In the genomic region with DNA sequence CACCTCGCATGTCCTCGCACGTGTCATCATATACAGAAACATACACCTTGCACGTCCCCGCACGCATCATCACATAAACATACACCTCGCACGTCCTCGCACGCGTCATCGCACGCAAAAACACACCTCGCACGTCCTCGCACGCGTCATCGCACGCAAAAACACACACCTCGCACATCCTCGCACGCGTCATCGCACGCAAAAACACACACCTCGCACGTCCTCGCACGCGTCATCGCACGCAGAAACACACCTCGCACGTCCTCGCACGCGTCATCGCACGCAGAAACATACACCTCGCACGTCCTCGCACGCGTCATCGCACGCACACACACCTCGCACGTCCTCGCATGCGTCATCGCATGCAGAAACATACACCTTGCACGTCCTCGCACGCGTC, we compare ENCODE assay signal across 19 cellular contexts. TPM values are rescaled to one million over a fixed set of nuclear protein-coding genes. Genes with fewer than 3 reads are reported as not detected.
DNase-seq lines count a peak whose midpoint lies in the region; ATAC-seq, FAIRE-seq and TF ChIP-seq lines count a peak whose summit lies in the region.
"Had no signal": no experiment of that assay in that cellular context is flagged by ENCODE, and none has a peak within 500 bp of the region (broad histone marks: within the 10 kb centered on the region; RNA-seq: fewer than 3 reads in every experiment).

No MANE protein-coding gene starts in this region.

- H3K36me3 Mint-ChIP-seq in H9 (ENCODE audit: insufficient read depth in 1 of 3, low read depth in 3 of 3), result peaks cover 42 to 48% (median 48%) of the 10 kb centered on the region in 3 experiments

- no peak overlapping the region for H3K9ac ChIP-seq in H9 (ENCODE audit: extremely low read depth, insufficient read length, low read length)
- H3K9ac ChIP-seq in kidney (ENCODE audit: low read length in 2 of 2), result no peak overlapping the region

- H2BK120ac ChIP-seq in H9 (ENCODE audit: low read depth, low read length, poor library complexity, severe bottlenecking), result no peak overlapping the region

- H4K91ac ChIP-seq in H9 (ENCODE audit: insufficient read length, low read depth, low read length), result no peak overlapping the region

- peak overlapping the region in 1 of 3 experiments; percentile 13; a peak in 1 of 7 replicates for H3K27ac Mint-ChIP-seq in H9
- H3K27ac Mint-ChIP-seq: GM23338 had no signal

- H3K79me1 ChIP-seq in H9 (ENCODE audit: insufficient read depth, low read depth, low read length, poor library complexity, severe bottlenecking), result no peaks in the 10 kb centered on the region

- no peak overlapping the region for H2BK5ac ChIP-seq in H9 (ENCODE audit: insufficient read length, low read length)

- peak; percentile 62 for FAIRE-seq in bronchial epithelial cell (lab: Jason Lieb, UNC)
- no peak for FAIRE-seq in kidney (lab: Jason Lieb, UNC)
- peak; percentile 61 for FAIRE-seq in urothelium cell line (lab: Jason Lieb, UNC)
- FAIRE-seq: A549, GM19239 had no signal

- ATAC-seq in Right ventricle myocardium superior (ENCODE audit: poor library complexity), result no peak
- ATAC-seq: A549, GM23338 had no signal

- H3K23me2 ChIP-seq in H9 (ENCODE audit: insufficient read length, low read depth, low read length, poor library complexity, severe bottlenecking), result no peaks in the 10 kb centered on the region

- no peaks in the 10 kb centered on the region for H3K79me2 ChIP-seq in H9 (ENCODE audit: insufficient read depth, low read length)

- H3K4me3 ChIP-seq in bronchial epithelial cell (ENCODE audit: low read depth, low read length) (no peak overlapping the region), kidney (ENCODE audit: low read length in 2 of 2) (no peak overlapping the region)
- H3K4me3 ChIP-seq: A549, GM23338, HAP-1 had no signal

- no peak overlapping the region for H2AK5ac ChIP-seq in H9 (ENCODE audit: insufficient read length, low read length)

- H3K36me3 ChIP-seq in bronchial epithelial cell (ENCODE audit: control insufficient read depth, insufficient read depth, low read length) (no peaks in the 10 kb centered on the region), kidney (ENCODE audit: control insufficient read depth in 1 of 2, insufficient read depth in 2 of 2, low read length in 2 of 2) (no peaks in the 10 kb centered on the region)
- H3K36me3 ChIP-seq: HAP-1 had no signal

- no peak overlapping the region for H2AFZ ChIP-seq in H9 (ENCODE audit: low read length)
- H2AFZ ChIP-seq: GM23338 had no signal

- peaks cover 0 to 9% of the 10 kb centered on the region in 2 experiments; a peak in 2 of 5 replicates for H3K9me3 Mint-ChIP-seq in H9
- H3K9me3 Mint-ChIP-seq: CD4-positive, alpha-beta memory T cell; GM23338 had no signal

- H3K23ac ChIP-seq in H9 (ENCODE audit: insufficient read length, low read depth, low read length), result no peak overlapping the region

- no peaks in the 10 kb centered on the region; the same call in 1 of the 2 replicates for H3K27me3 Mint-ChIP-seq in H9 (ENCODE audit: low read depth)

- H3K14ac ChIP-seq in H9 (ENCODE audit: insufficient read depth, low read length), result no peak overlapping the region

- no peak overlapping the region for H2BK12ac ChIP-seq in H9 (ENCODE audit: insufficient read length, low read depth, low read length)

- no peak overlapping the region for H3T11ph ChIP-seq in H9 (ENCODE audit: low read length)

- H3K27ac ChIP-seq in H9 (ENCODE audit: insufficient read length, low read depth, low read length) (no peak overlapping the region), kidney (ENCODE audit: low read depth in 2 of 2, low read length in 2 of 2) (no peak overlapping the region)
- H3K27ac ChIP-seq: A549, C4-2B had no signal

- H2BK20ac ChIP-seq in H9 (ENCODE audit: low read depth, low read length, poor library complexity, severe bottlenecking), result no peak overlapping the region

- DNase-seq in H9 (no peak), bronchial epithelial cell (ENCODE audit: low read depth) (no peak), kidney (peak; percentile 35), urothelium cell line (ENCODE audit: low spot score) (no peak), T-helper 2 cell (no peak), Right ventricle myocardium superior (no peak), NCI-H82 (lab: John Stamatoyannopoulos, UW) (no peak)
- no peak for DNase-seq in activated CD4-positive, alpha-beta T cell treated with anti-CD3 and anti-CD28 coated beads for 48 hours
- DNase-seq: AML-193; CD4-positive, alpha-beta memory T cell; DMS153; DMS79; GDM1; KG1 had no signal

- H3K4ac ChIP-seq in H9 (ENCODE audit: low read depth, low read length), result no peak overlapping the region

- H3K18ac ChIP-seq in H9 (ENCODE audit: insufficient read length, low read depth, low read length), result no peak overlapping the region

- peaks cover 5% of the 10 kb centered on the region for H4K20me1 ChIP-seq in H9 (ENCODE audit: control insufficient read depth, insufficient read depth, insufficient read length)

- no peak overlapping the region for H2BK15ac ChIP-seq in H9 (ENCODE audit: low read depth, low read length)

- H4K8ac ChIP-seq in H9 (replicated peaks; ENCODE audit: insufficient read length, low read depth, low read length), result peak overlapping the region; percentile 32

- H3K4me1 ChIP-seq in H9 (ENCODE audit: insufficient read depth, low read length) (no peaks in the 10 kb centered on the region), kidney (ENCODE audit: control insufficient read depth in 1 of 2, insufficient read depth in 1 of 2, low read depth in 1 of 2, low read length in 2 of 2) (no peaks in the 10 kb centered on the region)
- H3K4me1 ChIP-seq: A549, HAP-1 had no signal

- intact Hi-C loops in kidney (cut with DNase I) (no loop called here), Right ventricle myocardium superior (cut with DNase I) (no loop called here)

- TF ChIP-seq CTCF in H9 (conservative IDR thresholded peaks at IDR 0.05), result no peak
- no peak for TF ChIP-seq CTCF in bronchial epithelial cell (IDR thresholded peaks at IDR 0.05; ENCODE audit: insufficient read depth, low read length, severe bottlenecking)
- TF ChIP-seq CTCF in kidney (IDR thresholded peaks at IDR 0.05; ENCODE audit: borderline replicate concordance, extremely low read depth, insufficient read depth), result no peak

- H3K9me3 ChIP-seq in H9 (ENCODE audit: control insufficient read depth, low read depth, low read length) (no peaks in the 10 kb centered on the region), kidney (ENCODE audit: control insufficient read depth in 1 of 2, low read length in 2 of 2) (no peaks in the 10 kb centered on the region)
- H3K9me3 ChIP-seq: A549, HAP-1 had no signal

- H3K56ac ChIP-seq in H9 (ENCODE audit: insufficient read length, low read depth, low read length), result no peak overlapping the region

- H4K5ac ChIP-seq in H9 (ENCODE audit: insufficient read length, low read depth, low read length), result no peak overlapping the region

- no peak overlapping the region for H3K4me2 ChIP-seq in H9 (ENCODE audit: insufficient read depth, insufficient read length, low read length)
- H3K4me2 ChIP-seq: A549, GM23338 had no signal

- H3K27me3 ChIP-seq in H9 (ENCODE audit: insufficient read depth, low read length), result no peaks in the 10 kb centered on the region
- no peaks in the 10 kb centered on the region for H3K27me3 ChIP-seq in bronchial epithelial cell (ENCODE audit: control insufficient read depth, insufficient read depth, low read length)

- 100% methylated on average over 35 of the region's 56 CpGs for WGBS in H9 (ENCODE audit: extremely low coverage, insufficient read length, low lambda C conversion rate)

- peaks cover 0 to under 1% of the 10 kb centered on the region in 2 experiments; a peak in 1 of 4 replicates for H3K4me1 Mint-ChIP-seq in H9

- peak overlapping the region in 1 of 2 experiments; percentile 7; a peak in 1 of 5 replicates for H3K4me3 Mint-ChIP-seq in H9
- H3K4me3 Mint-ChIP-seq: GM23338 had no signal

RNA-seq across cellular contexts. Expression of a gene that starts 16.7 kb away (rescaled TPM):
- total RNA-seq in H9 (2021) (25.7 and 26.3 TPM in 2 replicates), bronchial epithelial cell (under 0.01 and 0.38 TPM in 2 replicates), kidney (10.4 TPM), Right ventricle myocardium superior (38.9 TPM)
- 0.86 TPM for polyA plus RNA-seq in kidney (ENCODE audit: insufficient read depth, low read depth, low replicate concordance)
